9 cellular contexts compared by ENCODE assay signal in the genomic region with DNA sequence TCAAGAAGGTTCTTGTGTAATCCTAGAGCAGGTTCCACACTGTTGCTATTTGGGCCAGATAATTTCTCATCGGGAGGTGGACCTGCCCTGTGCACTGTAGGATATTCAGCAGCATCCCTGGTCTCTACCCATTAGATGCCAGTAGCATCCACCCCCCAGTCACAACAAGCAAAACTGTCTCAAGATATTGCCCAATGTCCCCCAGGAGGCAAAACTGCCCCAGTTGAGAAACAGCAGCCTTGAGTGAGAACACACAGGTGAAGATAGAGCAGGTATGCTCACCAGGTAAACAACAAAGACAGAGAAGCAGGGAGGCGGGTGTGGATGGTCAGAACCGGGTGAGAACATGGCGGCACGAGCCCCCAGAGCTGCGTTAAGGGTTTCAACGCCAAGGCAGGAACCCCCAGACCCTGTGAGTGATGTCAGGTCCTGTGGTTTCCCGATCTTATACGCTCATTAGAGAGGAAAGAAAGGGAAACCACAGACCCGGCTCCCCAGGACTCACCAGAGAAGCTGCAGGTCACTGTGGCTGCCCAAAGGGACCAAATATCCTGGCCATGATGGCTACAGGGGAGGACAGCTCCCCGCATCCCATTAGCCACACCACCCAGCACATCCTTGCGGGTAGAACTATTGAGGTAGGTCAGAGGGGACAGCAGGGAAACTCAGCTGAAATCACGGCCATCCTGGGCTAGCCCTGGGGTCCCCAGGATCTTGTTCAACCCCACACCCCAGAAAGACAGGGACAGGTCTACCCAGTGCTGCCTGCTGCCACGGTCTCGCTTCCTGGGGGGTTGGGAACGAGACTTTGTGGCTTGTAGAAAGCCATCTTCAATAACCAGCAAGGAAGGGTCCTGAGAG. TPM values are rescaled to one million over a fixed set of nuclear protein-coding genes. Genes with fewer than 3 reads are reported as not detected.
DNase-seq lines count a peak whose midpoint lies in the region; ATAC-seq and TF ChIP-seq lines count a peak whose summit lies in the region.
"Had no signal": no experiment of that assay in that cellular context is flagged by ENCODE, and none has a peak within 500 bp of the region (broad histone marks: within the 10 kb centered on the region; RNA-seq: fewer than 3 reads in every experiment).

No MANE protein-coding gene starts in this region.

- H3K27ac Mint-ChIP-seq in IgD-negative memory B cell: peak overlapping the region in 2 of 3 donors; percentile 9 to 90

- ATAC-seq in Right ventricle myocardium inferior (no peak), left ventricle myocardium superior (no peak)

- peaks cover 7% of the 10 kb centered on the region for H3K36me3 ChIP-seq in right atrium auricular region
- peaks cover 0 to 7% (median 1%) of the 10 kb centered on the region in 4 donors for H3K36me3 ChIP-seq in transverse colon

- peak; percentile 34 for DNase-seq in Right ventricle myocardium inferior (ENCODE audit: missing footprints)
- no peak for DNase-seq in left ventricle myocardium superior
- DNase-seq in right atrium auricular region (ENCODE audit: low spot score): no peak
- DNase-seq in transverse colon: no peak
- DNase-seq in AG20443 (ENCODE audit: low spot score): no peak
- no peak for DNase-seq in activated naive CD4-positive, alpha-beta T cell (lab: John Stamatoyannopoulos, UW)
- DNase-seq in stimulated activated naive CD4-positive, alpha-beta T cell treated with Interleukin-2 at 50 U/mL for 16 hours (lab: John Stamatoyannopoulos, UW): no peak

- H3K27me3 ChIP-seq in right atrium auricular region: no peaks in the 10 kb centered on the region
- no peaks in the 10 kb centered on the region for H3K27me3 ChIP-seq in transverse colon

- peaks cover 1% of the 10 kb centered on the region for H3K36me3 Mint-ChIP-seq in IgD-negative memory B cell
- H3K36me3 Mint-ChIP-seq: CD4-positive, CD25-positive, alpha-beta regulatory T cell had no signal

- TF ChIP-seq POLR2A in transverse colon (IDR thresholded peaks at IDR 0.05): no peak

- peak overlapping the region in 2 of 4 donors; percentile 42 to 68 for H3K4me3 Mint-ChIP-seq in IgD-negative memory B cell
- H3K4me3 Mint-ChIP-seq: CD4-positive, CD25-positive, alpha-beta regulatory T cell had no signal

- in situ Hi-C loops in transverse colon (cut with MboI; ENCODE audit: low pct_ligation_motif_present in 1 of 4, low pct_unique_long_range_greater_than_20kb in 1 of 4, low sequenced_read_pairs in 3 of 4): no loop called here

- H3K4me1 Mint-ChIP-seq in IgD-negative memory B cell: peaks cover 6 to 12% (median 10%) of the 10 kb centered on the region in 3 donors

- H3K4me3 ChIP-seq in right atrium auricular region: no peak overlapping the region
- H3K4me3 ChIP-seq in transverse colon: no peak overlapping the region

- H3K9me3 ChIP-seq in right atrium auricular region (no peaks in the 10 kb centered on the region), transverse colon (no peaks in the 10 kb centered on the region)

- intact Hi-C loops in Right ventricle myocardium inferior (cut with DNase I) (no loop called here), left ventricle myocardium superior (cut with micrococcal nuclease) (no loop called here), transverse colon (cut with DNase I; ENCODE audit: low total_unique reads) (no loop called here)

- H3K4me1 ChIP-seq in right atrium auricular region (peaks cover 0 to 100% of the 10 kb centered on the region in 2 donors), transverse colon (peaks cover 68 to 97% (median 74%) of the 10 kb centered on the region in 4 donors)

- H3K27ac ChIP-seq in right atrium auricular region (peak overlapping the region; percentile 90 to 96), transverse colon (peak overlapping the region; percentile 83 to 90 (median 86))

- TF ChIP-seq CTCF in right atrium auricular region (IDR thresholded peaks at IDR 0.05): no peak
- TF ChIP-seq CTCF in transverse colon (IDR thresholded peaks at IDR 0.05): no peak

- WGBS in transverse colon (ENCODE audit: low coverage in 1 of 2), 2 donors: 60 to 88% methylated on average over 6 to 16 of the region's 16 CpGs

- no peaks in the 10 kb centered on the region for H3K9me3 Mint-ChIP-seq in IgD-negative memory B cell
- H3K9me3 Mint-ChIP-seq: CD4-positive, CD25-positive, alpha-beta regulatory T cell had no signal

- H3K27me3 Mint-ChIP-seq in IgD-negative memory B cell: peaks cover 14% of the 10 kb centered on the region

- no peak for TF ChIP-seq EP300 in transverse colon (IDR thresholded peaks at IDR 0.05; ENCODE audit: low read depth)

RNA-seq across cellular contexts. Expression of a gene that starts 21.2 kb away (rescaled TPM):
- total RNA-seq in Right ventricle myocardium inferior (58.8 TPM), left ventricle myocardium superior (51.4 TPM), right atrium auricular region (10 to 100 TPM; 35.4 to 56.0 TPM), transverse colon (10 to 100 TPM; 54.9 to 75.6 (median 69.6) TPM)
- 0.39 TPM for polyA plus RNA-seq in IgD-negative memory B cell

RNA-seq across cellular contexts. Expression of a gene that starts 28.9 kb away (rescaled TPM):
- total RNA-seq in Right ventricle myocardium inferior (not detected), left ventricle myocardium superior (not detected), right atrium auricular region (not detected), transverse colon (not detected)
- not detected for polyA plus RNA-seq in IgD-negative memory B cell
- total RNA-seq: CD4-positive, CD25-positive, alpha-beta regulatory T cell had no signal
- polyA plus RNA-seq: CD4-positive, CD25-positive, alpha-beta regulatory T cell had no signal
